2 cellular contexts compared by ENCODE assay signal in the genomic region with DNA sequence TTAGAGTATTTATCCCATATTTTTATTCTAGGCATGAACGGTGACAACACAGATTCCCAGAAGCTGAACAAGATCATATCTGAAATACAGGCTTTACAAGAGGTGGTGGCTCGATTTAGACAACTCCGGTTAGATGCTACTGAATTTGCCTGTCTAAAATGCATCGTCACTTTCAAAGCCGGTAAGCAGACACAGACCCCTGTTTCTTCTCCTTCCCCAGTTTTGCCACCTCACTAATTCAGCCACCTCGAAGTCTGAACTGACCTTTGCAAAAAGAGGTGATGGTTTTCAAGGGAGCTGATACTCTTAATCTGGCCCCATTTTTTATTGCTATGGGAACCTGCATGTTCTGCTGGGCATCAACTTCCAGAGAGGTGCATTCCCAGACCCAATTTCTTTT.
TF ChIP-seq lines count a peak whose summit lies in the region.

No MANE protein-coding gene starts in this region.

TF ChIP-seq in H1, 55 proteins besides CTCF, POLR2A, EP300 and RAD21:
- TF ChIP-seq SIX5 (IDR thresholded peaks at IDR 0.05; ENCODE audit: low read depth, low read length): no peak
- TF ChIP-seq, protein P1, sequence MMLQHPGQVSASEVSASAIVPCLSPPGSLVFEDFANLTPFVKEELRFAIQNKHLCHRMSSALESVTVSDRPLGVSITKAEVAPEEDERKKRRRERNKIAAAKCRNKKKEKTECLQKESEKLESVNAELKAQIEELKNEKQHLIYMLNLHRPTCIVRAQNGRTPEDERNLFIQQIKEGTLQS (IDR thresholded peaks at IDR 0.05; ENCODE audit: insufficient read depth, low read depth, low read length): no peak
- 0 out of 2 replicates have a peak, but pooled peaks have one; percentile 17 for TF ChIP-seq MAFK (IDR thresholded peaks at IDR 0.05; ENCODE audit: low read depth, low read length)
- TF ChIP-seq RBBP5 (IDR thresholded peaks at IDR 0.05; ENCODE audit: borderline replicate concordance, low read depth, low read length): no peak
- no peak for TF ChIP-seq CBX8 (IDR thresholded peaks at IDR 0.05; ENCODE audit: borderline replicate concordance, low read depth, low read length)
- no peak for TF ChIP-seq KDM1A (IDR thresholded peaks at IDR 0.05; ENCODE audit: borderline replicate concordance, low read length)
- TF ChIP-seq HDAC6 (IDR thresholded peaks at IDR 0.05; ENCODE audit: low read depth, low read length): no peak
- TF ChIP-seq BACH1 (IDR thresholded peaks at IDR 0.05; ENCODE audit: low read length): peak; percentile 52; the same call in 1 of the 2 replicates
- TF ChIP-seq SP1 (IDR thresholded peaks at IDR 0.05; ENCODE audit: low read depth, low read length): no peak

TF ChIP-seq in neural cell, 6 proteins besides CTCF, POLR2A, EP300 and RAD21:
- TF ChIP-seq EZH2 (IDR thresholded peaks at IDR 0.05; ENCODE audit: borderline replicate concordance, insufficient read depth, low read length, poor library complexity, severe bottlenecking): no peak
- TF ChIP-seq TAF1 (IDR thresholded peaks at IDR 0.05; ENCODE audit: low read depth): no peak
- no peak for TF ChIP-seq MXI1 (conservative IDR thresholded peaks at IDR 0.05; ENCODE audit: poor library complexity, severe bottlenecking)
